ENCODE assay signal across 22 cellular contexts in genomic region chr2:28253543-28253942, GRCh38.
"Had no signal": no experiment of that assay in that cellular context is flagged by ENCODE, and none has a peak within 500 bp of the region (broad histone marks: within the 10 kb centered on the region; RNA-seq: fewer than 3 reads in every experiment).

No MANE protein-coding gene starts in this region.

- ATAC-seq: left cardiac atrium, left ventricle myocardium superior, right lobe of liver had no signal

- H3K9me3 ChIP-seq: colonic mucosa, ovary, right lobe of liver, upper lobe of left lung had no signal

- FAIRE-seq: frontal cortex, islet of Langerhans had no signal

- H3K4me1 ChIP-seq: colonic mucosa, right lobe of liver, upper lobe of left lung had no signal

- H3K27ac Mint-ChIP-seq: activated CD4-positive, alpha-beta T cell treated with anti-CD3 and anti-CD28 coated beads, Interleukin-2, amount 10 ng/mL, durations not matched to agents 24 days and 14 days; brain; progenitor cell of endocrine pancreas; stimulated activated naive CD8-positive, alpha-beta T cell treated with anti-CD3 and anti-CD28 coated beads, Interleukin-15, Interleukin-2, amounts not matched to agents 100 ng/mL and 50 ng/mL, for 24 hours had no signal

- H3K9me3 Mint-ChIP-seq: activated CD4-positive, alpha-beta T cell treated with anti-CD3 and anti-CD28 coated beads, Interleukin-2, amount 10 ng/mL, durations not matched to agents 24 days and 14 days; brain; stimulated activated naive CD8-positive, alpha-beta T cell treated with anti-CD3 and anti-CD28 coated beads, Interleukin-15, Interleukin-2, amounts not matched to agents 100 ng/mL and 50 ng/mL, for 24 hours had no signal

- DNase-seq: activated CD4-positive, alpha-beta T cell treated with anti-CD3 and anti-CD28 coated beads, Interleukin-2, amount 10 ng/mL, durations not matched to agents 24 days and 14 days; activated CD4-positive, CD25-positive, alpha-beta regulatory T cell treated with anti-CD3 and anti-CD28 coated beads, Interleukin-2, amount 50 U/mL, for 72 hours; activated gamma-delta T cell; activated naive CD4-positive, alpha-beta T cell treated with anti-CD3 and anti-CD28 coated beads, Interleukin-2, amount 50 U/mL, for 16 hours; activated T-cell treated with anti-CD3 and anti-CD28 coated beads for 4 hours; aorta; cerebellar nuclear complex; colonic mucosa; effector CD8-positive, alpha-beta T cell; left cardiac atrium; left ventricle myocardium superior; ovary; right lobe of liver; stimulated activated CD4-positive, alpha-beta T cell treated with anti-CD3 and anti-CD28 coated beads, Interleukin-12 subunit alpha, Interleukin-12 subunit beta, amount 100 ng/mL, for 4 hours; stimulated activated CD4-positive, alpha-beta T cell treated with anti-CD3 and anti-CD28 coated beads, Interleukin-4, amount 100 ng/mL, for 1 hour; upper lobe of left lung had no signal

- H3K36me3 ChIP-seq: cardiac muscle cell, colonic mucosa, ovary, right lobe of liver had no signal

- H3K4me1 Mint-ChIP-seq: brain had no signal

- H3K27me3 ChIP-seq: cardiac muscle cell, colonic mucosa, ovary, right lobe of liver, upper lobe of left lung had no signal

- H3K27ac ChIP-seq: cardiac muscle cell, colonic mucosa, ovary, right lobe of liver, upper lobe of left lung had no signal

- H3K4me3 Mint-ChIP-seq: activated CD4-positive, alpha-beta T cell treated with anti-CD3 and anti-CD28 coated beads, Interleukin-2, amount 10 ng/mL, durations not matched to agents 24 days and 14 days; brain; stimulated activated naive CD8-positive, alpha-beta T cell treated with anti-CD3 and anti-CD28 coated beads, Interleukin-15, Interleukin-2, amounts not matched to agents 100 ng/mL and 50 ng/mL, for 24 hours had no signal

- H3K4me3 ChIP-seq: cardiac muscle cell, colonic mucosa, ovary, right lobe of liver, upper lobe of left lung had no signal

- H3K27me3 Mint-ChIP-seq: activated CD4-positive, alpha-beta T cell treated with anti-CD3 and anti-CD28 coated beads, Interleukin-2, amount 10 ng/mL, durations not matched to agents 24 days and 14 days; brain; progenitor cell of endocrine pancreas; stimulated activated naive CD8-positive, alpha-beta T cell treated with anti-CD3 and anti-CD28 coated beads, Interleukin-15, Interleukin-2, amounts not matched to agents 100 ng/mL and 50 ng/mL, for 24 hours had no signal
